Comparison of ENCODE assay signal across 1 cellular context in the genomic region with DNA sequence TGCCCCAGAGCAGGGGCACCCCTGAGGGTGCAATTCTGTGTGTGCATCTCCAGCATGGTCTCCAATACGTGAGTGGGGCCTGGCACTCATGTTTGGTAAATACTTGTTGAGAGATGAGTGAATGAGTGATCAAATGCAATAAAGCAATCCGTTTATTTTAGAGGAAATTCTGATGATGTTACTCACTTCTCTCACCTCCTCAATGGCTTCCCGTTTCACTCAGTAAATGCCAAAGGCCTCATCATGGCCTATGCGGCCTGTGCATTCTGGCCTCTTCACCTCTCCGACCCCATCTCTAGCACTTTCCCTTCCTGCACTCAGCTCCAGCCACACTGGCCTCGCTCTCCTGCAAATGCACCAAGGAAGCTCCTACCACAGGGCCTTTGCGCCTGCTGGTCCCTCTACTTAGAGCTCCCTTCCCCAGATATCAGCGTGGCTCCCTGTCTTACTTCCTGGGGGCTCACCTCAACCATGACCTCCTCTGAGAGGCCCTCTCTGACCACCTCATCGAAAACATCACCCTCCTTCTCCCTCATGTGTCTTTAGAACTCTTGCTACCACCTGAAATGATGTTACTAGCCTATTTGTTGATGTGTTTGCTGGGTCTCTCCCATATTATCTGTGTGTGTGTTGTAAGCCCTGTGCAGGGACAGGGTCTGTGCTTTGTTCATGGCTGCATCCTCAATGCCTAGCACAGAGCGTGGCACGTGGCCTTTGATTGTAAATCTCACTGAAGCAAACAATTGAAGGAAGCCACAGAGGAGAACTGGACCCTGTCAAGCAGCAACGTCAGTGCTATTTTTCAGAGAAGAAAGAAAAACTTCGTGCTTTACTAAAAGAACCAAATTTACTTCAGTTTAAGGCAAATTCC.
TF ChIP-seq lines count a peak whose summit lies in the region.

No MANE protein-coding gene starts in this region.

TF ChIP-seq in IMR-90, 13 proteins besides CTCF, POLR2A, EP300 and RAD21:
- TF ChIP-seq MAZ (IDR thresholded peaks at IDR 0.05; ENCODE audit: borderline replicate concordance, low read depth, low read length), result no peak
- no peak for TF ChIP-seq CHD1 (IDR thresholded peaks at IDR 0.05; ENCODE audit: low read depth, low read length)
- TF ChIP-seq RCOR1 (IDR thresholded peaks at IDR 0.05; ENCODE audit: insufficient replicate concordance, low read length), result peak; percentile 16
- TF ChIP-seq, protein P1, sequence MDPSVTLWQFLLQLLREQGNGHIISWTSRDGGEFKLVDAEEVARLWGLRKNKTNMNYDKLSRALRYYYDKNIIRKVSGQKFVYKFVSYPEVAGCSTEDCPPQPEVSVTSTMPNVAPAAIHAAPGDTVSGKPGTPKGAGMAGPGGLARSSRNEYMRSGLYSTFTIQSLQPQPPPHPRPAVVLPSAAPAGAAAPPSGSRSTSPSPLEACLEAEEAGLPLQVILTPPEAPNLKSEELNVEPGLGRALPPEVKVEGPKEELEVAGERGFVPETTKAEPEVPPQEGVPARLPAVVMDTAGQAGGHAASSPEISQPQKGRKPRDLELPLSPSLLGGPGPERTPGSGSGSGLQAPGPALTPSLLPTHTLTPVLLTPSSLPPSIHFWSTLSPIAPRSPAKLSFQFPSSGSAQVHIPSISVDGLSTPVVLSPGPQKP (IDR thresholded peaks at IDR 0.05; ENCODE audit: borderline replicate concordance, low read depth, low read length), result no peak
- no peak for TF ChIP-seq MAFK (IDR thresholded peaks at IDR 0.05; ENCODE audit: low read depth, low read length)
